ENCODE assay signal across 1 cellular context in the genomic region with DNA sequence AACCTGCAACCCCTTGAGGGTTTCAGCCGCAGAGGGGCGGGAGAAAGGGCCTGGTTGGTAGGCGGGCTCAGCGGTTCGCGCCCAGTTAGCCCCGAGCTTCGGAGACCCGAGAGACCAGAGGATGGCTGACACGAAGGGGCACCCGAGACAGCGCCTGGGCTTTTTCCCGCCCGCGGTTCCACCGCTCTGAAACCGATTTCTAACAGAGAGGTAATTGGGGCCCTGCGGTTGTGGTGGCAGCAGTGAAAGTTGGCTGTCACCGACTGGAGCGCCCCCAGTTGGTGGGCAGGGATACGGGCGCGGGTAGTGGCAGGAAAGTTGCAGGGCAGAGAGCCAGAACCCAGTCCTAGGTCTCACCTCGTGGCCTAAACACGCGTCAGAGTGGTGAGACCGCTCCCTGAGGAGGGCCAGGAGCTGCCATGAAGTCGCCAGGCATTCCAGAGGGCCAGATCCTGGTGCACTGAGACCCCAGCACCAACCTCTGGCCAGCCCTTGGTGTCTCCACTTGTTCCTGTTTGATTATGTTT.
TF ChIP-seq lines count a peak whose summit lies in the region.

No MANE protein-coding gene starts in this region.

TF ChIP-seq in GM23338, 12 proteins besides CTCF, POLR2A, EP300 and RAD21:
- TF ChIP-seq, protein P1, sequence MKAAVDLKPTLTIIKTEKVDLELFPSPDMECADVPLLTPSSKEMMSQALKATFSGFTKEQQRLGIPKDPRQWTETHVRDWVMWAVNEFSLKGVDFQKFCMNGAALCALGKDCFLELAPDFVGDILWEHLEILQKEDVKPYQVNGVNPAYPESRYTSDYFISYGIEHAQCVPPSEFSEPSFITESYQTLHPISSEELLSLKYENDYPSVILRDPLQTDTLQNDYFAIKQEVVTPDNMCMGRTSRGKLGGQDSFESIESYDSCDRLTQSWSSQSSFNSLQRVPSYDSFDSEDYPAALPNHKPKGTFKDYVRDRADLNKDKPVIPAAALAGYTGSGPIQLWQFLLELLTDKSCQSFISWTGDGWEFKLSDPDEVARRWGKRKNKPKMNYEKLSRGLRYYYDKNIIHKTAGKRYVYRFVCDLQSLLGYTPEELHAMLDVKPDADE (IDR thresholded peaks at IDR 0.05), result no peak
- TF ChIP-seq ZNF114 (CRISPR knock-in tag; IDR thresholded peaks at IDR 0.05) (no peak), CREB1 (CRISPR knock-in tag; IDR thresholded peaks at IDR 0.05; ENCODE audit: low read depth) (peak; percentile 42; the same call in 1 of the 2 replicates)
TF ChIP-seq in GM23338: peak in this region for 1.
